Comparison of ENCODE assay signal across 11 cellular contexts in the genomic region with DNA sequence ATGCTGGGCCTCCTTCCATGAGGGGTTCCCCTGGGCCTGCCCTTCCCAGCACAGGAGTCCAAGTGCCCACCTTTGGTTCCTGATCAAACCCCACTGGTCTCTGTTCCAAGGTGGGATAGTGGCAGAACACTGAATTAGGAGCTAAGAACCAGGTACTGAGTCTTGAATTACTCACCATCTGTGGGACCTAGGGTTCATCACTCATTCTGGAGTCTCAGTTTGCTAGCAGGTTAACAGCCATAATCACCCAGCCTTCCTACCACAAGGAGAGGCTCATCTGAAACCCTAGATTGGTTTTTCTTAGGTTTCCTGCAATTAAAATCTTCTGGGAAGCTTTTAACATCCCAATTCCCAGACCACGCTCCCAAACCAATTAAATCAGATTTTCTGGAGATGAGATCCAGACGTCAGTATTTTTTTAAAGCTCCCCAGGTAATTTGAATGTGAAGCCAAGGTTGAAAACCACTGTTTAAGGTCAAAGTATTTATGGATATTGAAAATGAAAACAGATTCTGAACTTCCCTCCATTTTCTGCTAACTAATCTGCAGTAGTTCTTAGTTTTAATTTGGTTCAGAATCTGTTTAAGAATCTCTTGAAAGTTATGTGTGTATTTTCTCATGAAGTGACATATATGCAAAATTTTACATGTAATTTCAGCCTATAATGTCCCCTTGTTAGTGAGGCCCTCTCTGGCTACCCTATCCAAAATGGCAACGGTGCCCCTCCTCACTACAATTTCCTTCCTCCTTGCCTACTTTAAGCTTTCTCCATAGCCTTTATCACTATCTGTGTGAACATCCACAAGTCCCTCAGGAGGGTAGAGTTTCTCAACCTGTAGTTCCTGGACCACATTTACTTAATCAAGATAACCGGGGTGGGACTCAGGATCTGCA.
DNase-seq lines count a peak whose midpoint lies in the region; ATAC-seq and TF ChIP-seq lines count a peak whose summit lies in the region.
"Had no signal": no experiment of that assay in that cellular context is flagged by ENCODE, and none has a peak within 500 bp of the region (broad histone marks: within the 10 kb centered on the region; RNA-seq: fewer than 3 reads in every experiment).

No MANE protein-coding gene starts in this region.

- DNase-seq in activated CD4-positive, alpha-beta memory T cell treated with anti-CD3 and anti-CD28 coated beads for 36 hours: no peak
- no peak for DNase-seq in activated CD4-positive, alpha-beta memory T cell treated with anti-CD3 and anti-CD28 coated beads, Interleukin-2, amount 10 ng/mL, durations not matched to agents 7 days and 5 days
- DNase-seq in SK-N-DZ (ENCODE audit: low spot score) (peak; percentile 64), HFFc6 (no peak), AG20443 (ENCODE audit: low spot score) (no peak), COR-L47 (lab: John Stamatoyannopoulos, UW) (no peak)
- DNase-seq in stimulated activated naive B cell treated with anti-CD40 and anti-IgM and Interleukin-4, amounts not matched to agents 10 μg/mL and 1 μg/mL and 100 μg/mL, for 72 hours: no peak
- DNase-seq: activated CD4-positive, CD25-positive, alpha-beta regulatory T cell; activated T-cell treated with anti-CD3 and anti-CD28 coated beads, Interleukin-2, amount 50 U/mL, for 48 hours; SK-N-SH had no signal

- no peaks in the 10 kb centered on the region for H3K9me3 Mint-ChIP-seq in activated CD4-positive, alpha-beta memory T cell treated with anti-CD3 and anti-CD28 coated beads for 36 hours
- H3K9me3 Mint-ChIP-seq in activated CD4-positive, alpha-beta memory T cell treated with anti-CD3 and anti-CD28 coated beads, Interleukin-2, amount 10 ng/mL, durations not matched to agents 7 days and 5 days: no peaks in the 10 kb centered on the region
- H3K9me3 Mint-ChIP-seq in stimulated activated naive B cell treated with anti-CD40 and anti-IgM and Interleukin-4, amounts not matched to agents 10 μg/mL and 1 μg/mL and 100 μg/mL, for 72 hours: peaks cover 0 to 2% of the 10 kb centered on the region in 2 donors
- H3K9me3 Mint-ChIP-seq in HFFc6: peaks cover 58% of the 10 kb centered on the region

- peaks cover 44% of the 10 kb centered on the region for H3K4me1 Mint-ChIP-seq in activated CD4-positive, alpha-beta memory T cell treated with anti-CD3 and anti-CD28 coated beads for 36 hours (ENCODE audit: low read depth)
- H3K4me1 Mint-ChIP-seq in activated CD4-positive, alpha-beta memory T cell treated with anti-CD3 and anti-CD28 coated beads, Interleukin-2, amount 10 ng/mL, durations not matched to agents 7 days and 5 days: peaks cover 37% of the 10 kb centered on the region
- peaks cover 57 to 72% of the 10 kb centered on the region in 2 donors for H3K4me1 Mint-ChIP-seq in stimulated activated naive B cell treated with anti-CD40 and anti-IgM and Interleukin-4, amounts not matched to agents 10 μg/mL and 1 μg/mL and 100 μg/mL, for 72 hours
- no peaks in the 10 kb centered on the region for H3K4me1 Mint-ChIP-seq in HFFc6 (ENCODE audit: low read depth)

- POLR2A ChIA-PET in activated CD4-positive, alpha-beta memory T cell treated with anti-CD3 and anti-CD28 coated beads for 36 hours (lab: Charles Lee): no interaction called here
- POLR2A ChIA-PET in activated CD4-positive, alpha-beta memory T cell treated with anti-CD3 and anti-CD28 coated beads, Interleukin-2, amount 10 ng/mL, durations not matched to agents 7 days and 5 days (lab: Charles Lee): interaction anchor here (1.4 to 1.5 kb wide), 2 partner anchors 46 to 148 kb away, joined by 3 read pairs; no protein-coding TSS in a partner anchor

- peak; percentile 48 for ATAC-seq in GM21723 (IDR thresholded peaks at IDR 0.05; ENCODE audit: unreplicated experiment)
- ATAC-seq in stimulated activated naive B cell treated with anti-CD40 and anti-IgM and Interleukin-4, amounts not matched to agents 10 μg/mL and 1 μg/mL and 100 μg/mL, for 72 hours (replicated peaks): peak; percentile 75 to 79

- H3K36me3 Mint-ChIP-seq in activated CD4-positive, alpha-beta memory T cell treated with anti-CD3 and anti-CD28 coated beads for 36 hours: no peaks in the 10 kb centered on the region
- no peaks in the 10 kb centered on the region for H3K36me3 Mint-ChIP-seq in activated CD4-positive, alpha-beta memory T cell treated with anti-CD3 and anti-CD28 coated beads, Interleukin-2, amount 10 ng/mL, durations not matched to agents 7 days and 5 days (ENCODE audit: low read depth)
- peaks cover 0 to 3% of the 10 kb centered on the region in 2 donors for H3K36me3 Mint-ChIP-seq in stimulated activated naive B cell treated with anti-CD40 and anti-IgM and Interleukin-4, amounts not matched to agents 10 μg/mL and 1 μg/mL and 100 μg/mL, for 72 hours
- no peaks in the 10 kb centered on the region; the same call in 1 of the 2 replicates for H3K36me3 Mint-ChIP-seq in HFFc6 (ENCODE audit: low read depth)

- intact Hi-C loops in activated CD4-positive, alpha-beta memory T cell treated with anti-CD3 and anti-CD28 coated beads for 36 hours (cut with micrococcal nuclease): no loop called here

- peak overlapping the region; percentile 25 for H3K27ac Mint-ChIP-seq in activated CD4-positive, alpha-beta memory T cell treated with anti-CD3 and anti-CD28 coated beads for 36 hours
- no peak overlapping the region for H3K27ac Mint-ChIP-seq in activated CD4-positive, alpha-beta memory T cell treated with anti-CD3 and anti-CD28 coated beads, Interleukin-2, amount 10 ng/mL, durations not matched to agents 7 days and 5 days
- H3K27ac Mint-ChIP-seq in stimulated activated naive B cell treated with anti-CD40 and anti-IgM and Interleukin-4, amounts not matched to agents 10 μg/mL and 1 μg/mL and 100 μg/mL, for 72 hours: peak overlapping the region; percentile 95
- no peak overlapping the region for H3K27ac Mint-ChIP-seq in HFFc6

- no peak for TF ChIP-seq CTCF in HFFc6 (IDR thresholded peaks at IDR 0.05)

- CTCF ChIA-PET in activated CD4-positive, alpha-beta memory T cell treated with anti-CD3 and anti-CD28 coated beads for 36 hours (lab: Charles Lee): interaction anchor here (0.8 to 1.0 kb wide), 2 partner anchors 46 to 100 kb away, joined by 3 read pairs; no protein-coding TSS in a partner anchor
- CTCF ChIA-PET in activated CD4-positive, alpha-beta memory T cell treated with anti-CD3 and anti-CD28 coated beads, Interleukin-2, amount 10 ng/mL, durations not matched to agents 7 days and 5 days (lab: Charles Lee): no interaction called here

- no peak overlapping the region for H3K4me3 Mint-ChIP-seq in activated CD4-positive, alpha-beta memory T cell treated with anti-CD3 and anti-CD28 coated beads for 36 hours
- H3K4me3 Mint-ChIP-seq in activated CD4-positive, alpha-beta memory T cell treated with anti-CD3 and anti-CD28 coated beads, Interleukin-2, amount 10 ng/mL, durations not matched to agents 7 days and 5 days: no peak overlapping the region
- peak overlapping the region; percentile 69 to 70 for H3K4me3 Mint-ChIP-seq in stimulated activated naive B cell treated with anti-CD40 and anti-IgM and Interleukin-4, amounts not matched to agents 10 μg/mL and 1 μg/mL and 100 μg/mL, for 72 hours
- H3K4me3 Mint-ChIP-seq in HFFc6: no peak overlapping the region

- no peaks in the 10 kb centered on the region for H3K27me3 Mint-ChIP-seq in activated CD4-positive, alpha-beta memory T cell treated with anti-CD3 and anti-CD28 coated beads for 36 hours
- H3K27me3 Mint-ChIP-seq in activated CD4-positive, alpha-beta memory T cell treated with anti-CD3 and anti-CD28 coated beads, Interleukin-2, amount 10 ng/mL, durations not matched to agents 7 days and 5 days: no peaks in the 10 kb centered on the region
- no peaks in the 10 kb centered on the region for H3K27me3 Mint-ChIP-seq in stimulated activated naive B cell treated with anti-CD40 and anti-IgM and Interleukin-4, amounts not matched to agents 10 μg/mL and 1 μg/mL and 100 μg/mL, for 72 hours
- peaks cover 1% of the 10 kb centered on the region for H3K27me3 Mint-ChIP-seq in HFFc6 (ENCODE audit: insufficient read depth)

Comparison
In these comparisons a context has a peak if more than half of its experiments do, and no peak if none do; other contexts are left out.
1. H3K27ac Mint-ChIP-seq: peak in activated CD4-positive, alpha-beta memory T cell treated with anti-CD3 and anti-CD28 coated beads for 36 hours (single experiment) and stimulated activated naive B cell treated with anti-CD40 and anti-IgM and Interleukin-4, amounts not matched to agents 10 μg/mL and 1 μg/mL and 100 μg/mL, for 72 hours (single experiment); none in activated CD4-positive, alpha-beta memory T cell treated with anti-CD3 and anti-CD28 coated beads, Interleukin-2, amount 10 ng/mL, durations not matched to agents 7 days and 5 days (single experiment) and HFFc6 (single experiment).
2. H3K4me3 Mint-ChIP-seq: peak in stimulated activated naive B cell treated with anti-CD40 and anti-IgM and Interleukin-4, amounts not matched to agents 10 μg/mL and 1 μg/mL and 100 μg/mL, for 72 hours (2 of 2); none in activated CD4-positive, alpha-beta memory T cell treated with anti-CD3 and anti-CD28 coated beads for 36 hours (single experiment), activated CD4-positive, alpha-beta memory T cell treated with anti-CD3 and anti-CD28 coated beads, Interleukin-2, amount 10 ng/mL, durations not matched to agents 7 days and 5 days (single experiment) and HFFc6 (single experiment).